Comparison of ENCODE assay signal across 28 cellular contexts in genomic region chr13:100596516-100596915, GRCh38.
"Had no signal": no experiment of that assay in that cellular context is flagged by ENCODE, and none has a peak within 500 bp of the region (broad histone marks: within the 10 kb centered on the region; RNA-seq: fewer than 3 reads in every experiment).

No MANE protein-coding gene starts in this region.

- H3K27ac ChIP-seq: ascending aorta, cardiac muscle cell, WERI-Rb-1 had no signal

- H3K36me3 ChIP-seq: ascending aorta, cardiac muscle cell, WERI-Rb-1 had no signal

- DNase-seq: activated CD4-positive, alpha-beta memory T cell treated with anti-CD3 and anti-CD28 coated beads, Interleukin-2, amount 10 ng/mL, durations not matched to agents 7 days and 5 days; activated CD4-positive, alpha-beta T cell treated with anti-CD3 and anti-CD28 coated beads for 1 hour; activated CD4-positive, alpha-beta T cell treated with anti-CD3 and anti-CD28 coated beads for 36 hours; activated CD4-positive, alpha-beta T cell treated with anti-CD3 and anti-CD28 coated beads for 48 hours; activated CD4-positive, alpha-beta T cell treated with anti-CD3 and anti-CD28 coated beads, Interleukin-2, amount 10 ng/mL, durations not matched to agents 7 days and 5 days; activated CD4-positive, alpha-beta T cell treated with anti-CD3 and anti-CD28 coated beads, Interleukin-2, amount 50 U/mL, for 48 hours; activated CD4-positive, CD25-positive, alpha-beta regulatory T cell; activated CD8-positive, alpha-beta memory T cell treated with anti-CD3 and anti-CD28 coated beads for 24 hours; activated CD8-positive, alpha-beta memory T cell treated with anti-CD3 and anti-CD28 coated beads, Interleukin-2, amount 10 ng/mL, durations not matched to agents 7 days and 5 days; activated CD8-positive, alpha-beta memory T cell treated with anti-CD3 and anti-CD28 coated beads, Interleukin-2, amount 50 U/mL, for 48 hours; activated CD8-positive, alpha-beta T cell treated with anti-CD3 and anti-CD28 coated beads, Interleukin-2, amount 10 ng/mL, durations not matched to agents 7 days and 5 days; activated effector memory CD4-positive, alpha-beta T cell treated with Interleukin-2 at 50 U/mL for 16 hours; activated gamma-delta T cell; activated naive CD4-positive, alpha-beta T cell treated with anti-CD3 and anti-CD28 coated beads, Interleukin-2, amount 10 ng/mL, durations not matched to agents 7 days and 5 days; activated naive CD4-positive, alpha-beta T cell treated with Interleukin-2 at 50 U/mL for 16 hours; activated naive CD8-positive, alpha-beta T cell treated with anti-CD3 and anti-CD28 coated beads, Interleukin-2, amount 10 ng/mL, durations not matched to agents 7 days and 5 days; activated naive CD8-positive, alpha-beta T cell treated with anti-CD3 and anti-CD28 coated beads, Interleukin-2, amount 50 U/mL, for 24 hours; activated T-cell treated with anti-CD3 and anti-CD28 coated beads, Interleukin-2, amount 50 U/mL, for 24 hours; activated T-cell treated with anti-CD3 and anti-CD28 coated beads, Interleukin-2, amount 50 U/mL, for 48 hours; amygdala; anterior cingulate cortex; cerebellar nuclear complex; T-helper 1 cell; T-helper 2 cell; T-helper 9 cell; WERI-Rb-1 had no signal

- H3K4me1 ChIP-seq: ascending aorta had no signal

- H3K4me3 ChIP-seq: ascending aorta, cardiac muscle cell had no signal

- H3K9me3 ChIP-seq: ascending aorta had no signal

- H3K27me3 ChIP-seq: ascending aorta, cardiac muscle cell had no signal
